Comparison of ENCODE assay signal across 8 cellular contexts in genomic region chr11:61792310-61793083, GRCh38. TPM values are rescaled to one million over a fixed set of nuclear protein-coding genes. Genes with fewer than 3 reads are reported as not detected.
DNase-seq lines count a peak whose midpoint lies in the region; ATAC-seq and TF ChIP-seq lines count a peak whose summit lies in the region.

Gene FEN1 (plus strand): TSS chr11:61792911. CDS start chr11:61795362, 2,451 bp downstream.
Gene TMEM258 (minus strand): TSS chr11:61792599. CDS start chr11:61792558, 41 bp downstream.

- DNase-seq in GM13976 (ENCODE audit: low spot score) (peak; percentile 94), NCI-H146 (lab: John Stamatoyannopoulos, UW) (peak; percentile 90), amniotic epithelial cell (ENCODE audit: low read depth) (peak; percentile 95), left cardiac atrium (peak; percentile 93), prostate gland (ENCODE audit: low spot score) (peak; percentile 84)

- in situ Hi-C loops in GM13976 (cut with MboI; ENCODE audit: low sequenced_read_pairs, unreplicated experiment) = loop anchor here (10.0 kb wide), 1 partner anchor 282 kb away; no protein-coding TSS in a partner anchor

- H3K4me1 ChIP-seq in prostate gland (replicated peaks) (peaks cover 16% of the 10 kb centered on the region), urinary bladder (ENCODE audit: insufficient read depth) (no peaks in the 10 kb centered on the region)

- intact Hi-C loops in T-helper 1 cell treated with Interleukin-12 subunit alpha and Interleukin-12 subunit beta and Interleukin-4 antibody, amounts not matched to agents 30 ng/mL and 1 ng/mL, for 36 hours (cut with micrococcal nuclease) = loop anchor here (1.0 to 10.0 kb wide), 16 partner anchors 15 to 1880 kb away; partner anchors contain the start of genes ATL3, CPSF7, FADS2 and FADS3
- intact Hi-C loops in left cardiac atrium (cut with DNase I) (no loop called here), prostate gland (cut with DNase I) (no loop called here)

- under 1% methylated on average over 61 of the region's 61 CpGs for WGBS in prostate gland
- WGBS in urinary bladder = under 1% methylated on average over 61 of the region's 61 CpGs

- H3K4me3 ChIP-seq in prostate gland = peak within 1 kb of the TSS; percentile 63 to 77
- peak within 1 kb of the TSS; percentile 66 for H3K4me3 ChIP-seq in urinary bladder (ENCODE audit: low read depth, low read length)

- H3K27ac ChIP-seq in prostate gland (peak within 1 kb of the TSS; percentile 88 to 92), urinary bladder (ENCODE audit: low read depth) (peak within 1 kb of the TSS; percentile 82)

- H3K27me3 ChIP-seq in prostate gland (replicated peaks; ENCODE audit: insufficient read depth) = no peaks in the 10 kb centered on the region

- H3K36me3 ChIP-seq in prostate gland (peaks cover 4 to 5% of the 10 kb centered on the region in 2 donors), urinary bladder (ENCODE audit: insufficient read depth) (peaks cover 9% of the 10 kb centered on the region)

- TF ChIP-seq CTCF in GM13976 (IDR thresholded peaks at IDR 0.05; ENCODE audit: borderline replicate concordance, control extremely low read depth, extremely low read depth, insufficient read depth, missing control alignments) (no peak), prostate gland (IDR thresholded peaks at IDR 0.05) (peak in 2 of 4 experiments; percentile 44 to 46)

- TF ChIP-seq POLR2A in prostate gland (IDR thresholded peaks at IDR 0.05) = peak; percentile 43

- ATAC-seq in HG02852 (IDR thresholded peaks at IDR 0.05; ENCODE audit: unreplicated experiment) (peak; percentile 84), left cardiac atrium (peak; percentile 90 to 92)

- H3K9me3 ChIP-seq in prostate gland = no peaks in the 10 kb centered on the region

RNA-seq across cellular contexts. Expression of gene FEN1, which starts in this region (rescaled TPM):
- total RNA-seq in T-helper 1 cell treated with Interleukin-12 subunit alpha and Interleukin-12 subunit beta and Interleukin-4 antibody, amounts not matched to agents 30 ng/mL and 1 ng/mL, for 36 hours = 96.3 and 104 TPM in 2 replicates
- 10 to 100 TPM in 1 of 2 donors, 1 to 10 TPM in 1; 9.4 to 11.4 TPM for total RNA-seq in left cardiac atrium
- 10 to 100 TPM; 12.8 to 18.4 TPM for total RNA-seq in prostate gland
- total RNA-seq in urinary bladder = 13.1 TPM
- 9.6 TPM for polyA plus RNA-seq in urinary bladder

RNA-seq across cellular contexts. Expression of gene TMEM258, which starts in this region (rescaled TPM):
- 171 and 173 TPM in 2 replicates for total RNA-seq in T-helper 1 cell treated with Interleukin-12 subunit alpha and Interleukin-12 subunit beta and Interleukin-4 antibody, amounts not matched to agents 30 ng/mL and 1 ng/mL, for 36 hours
- total RNA-seq in left cardiac atrium (100 to 1,000 TPM; 112 to 114 TPM), prostate gland (10 to 100 TPM; 34.8 to 82.9 TPM), urinary bladder (86.6 TPM)
- 153 TPM for polyA plus RNA-seq in urinary bladder

Comparison
In these comparisons a context has a peak if more than half of its experiments do, and no peak if none do; other contexts are left out.
1. Peak in every context shown above with its lines: DNase-seq, ATAC-seq, H3K4me3 ChIP-seq and H3K27ac ChIP-seq.